In the genomic region with DNA sequence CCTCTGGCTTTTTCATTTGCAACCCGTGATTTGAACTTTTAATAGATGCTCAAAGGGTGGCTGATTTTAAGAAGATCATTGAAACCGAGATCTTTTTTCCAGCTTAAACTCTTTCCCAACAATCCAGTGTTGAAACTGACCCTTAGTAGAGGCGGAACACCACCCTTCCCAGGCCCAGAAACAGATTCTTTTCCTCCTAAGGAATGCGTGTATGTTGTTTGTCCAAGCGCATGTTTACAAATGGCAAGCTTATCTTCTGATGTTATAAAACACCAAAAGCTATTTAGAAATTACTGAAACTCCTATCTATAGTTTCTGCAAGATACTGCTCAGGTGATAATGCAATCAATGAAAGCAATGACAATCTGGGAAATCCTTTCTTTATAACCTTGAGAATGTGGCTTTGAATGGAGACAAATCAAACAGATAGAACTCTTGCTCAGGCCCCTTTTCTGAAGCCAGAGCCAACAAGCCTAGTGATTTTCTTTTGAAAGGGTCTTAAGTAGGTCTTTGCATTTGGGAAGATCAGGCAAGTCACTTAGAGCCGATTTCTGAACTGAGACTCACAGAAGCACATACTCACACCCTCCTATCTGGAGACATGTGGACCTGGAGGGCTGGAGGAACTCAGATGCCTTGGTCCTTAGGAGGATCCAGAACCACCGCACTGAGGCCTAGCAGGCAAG, we compare ENCODE assay signal across 23 cellular contexts. TPM values are rescaled to one million over a fixed set of nuclear protein-coding genes. Genes with fewer than 3 reads are reported as not detected.
A peak's percentile ranks its signal among the peaks of the same experiment; 100 is the strongest.
DNase-seq lines count a peak whose midpoint lies in the region; ATAC-seq and TF ChIP-seq lines count a peak whose summit lies in the region.
"Had no signal": no experiment of that assay in that cellular context is flagged by ENCODE, and none has a peak within 500 bp of the region (broad histone marks: within the 10 kb centered on the region; RNA-seq: fewer than 3 reads in every experiment).

No MANE protein-coding gene starts in this region.

- H3K27me3 ChIP-seq in SJSA1 (replicated peaks) (no peaks in the 10 kb centered on the region), neural progenitor cell (no peaks in the 10 kb centered on the region), PC-9 (ENCODE audit: insufficient read depth, low read depth) (no peaks in the 10 kb centered on the region; the same call in 1 of the 2 replicates)
- H3K27me3 ChIP-seq: BLaER1 treated with 17β-estradiol and CSF1 and Interleukin-3, amounts not matched to agents 10 nM and 100 nM had no signal

- ATAC-seq in HG03097 (IDR thresholded peaks at IDR 0.05; ENCODE audit: low FRiP score, unreplicated experiment) (no peak), esophagus mucosa (no peak)
- ATAC-seq: CD8-positive, alpha-beta T cell; GM12878 had no signal

- no peaks in the 10 kb centered on the region for H3K9me2 ChIP-seq in PC-9 (ENCODE audit: insufficient read depth)

- H3K36me3 ChIP-seq in SJSA1: no peaks in the 10 kb centered on the region
- no peaks in the 10 kb centered on the region for H3K36me3 ChIP-seq in neural progenitor cell
- H3K36me3 ChIP-seq in PC-9 (ENCODE audit: low read depth): no peaks in the 10 kb centered on the region
- H3K36me3 ChIP-seq: BLaER1 treated with 17β-estradiol and CSF1 and Interleukin-3, amounts not matched to agents 10 nM and 100 nM had no signal

- H3K9me3 ChIP-seq in SJSA1 (replicated peaks) (no peaks in the 10 kb centered on the region), neural progenitor cell (ENCODE audit: low read depth) (no peaks in the 10 kb centered on the region), PC-9 (ENCODE audit: insufficient read depth, low read depth) (no peaks in the 10 kb centered on the region)
- H3K9me3 ChIP-seq: BLaER1 treated with 17β-estradiol and CSF1 and Interleukin-3, amounts not matched to agents 10 nM and 100 nM had no signal

- no peaks in the 10 kb centered on the region for H4K20me1 ChIP-seq in neural progenitor cell (ENCODE audit: low read depth)
- no peaks in the 10 kb centered on the region for H4K20me1 ChIP-seq in PC-9 (ENCODE audit: insufficient read depth)
- H4K20me1 ChIP-seq: BLaER1 treated with 17β-estradiol and CSF1 and Interleukin-3, amounts not matched to agents 10 nM and 100 nM had no signal

- no peaks in the 10 kb centered on the region for H3K79me2 ChIP-seq in neural progenitor cell (ENCODE audit: low read depth)
- H3K79me2 ChIP-seq in PC-9 (ENCODE audit: low read depth): no peaks in the 10 kb centered on the region

- no peak overlapping the region for H3K4me2 ChIP-seq in neural progenitor cell
- no peak overlapping the region for H3K4me2 ChIP-seq in PC-9
- H3K4me2 ChIP-seq: BLaER1 treated with 17β-estradiol and CSF1 and Interleukin-3, amounts not matched to agents 10 nM and 100 nM had no signal

- H3K9me3 Mint-ChIP-seq in neural progenitor cell: peaks cover 3% of the 10 kb centered on the region
- H3K9me3 Mint-ChIP-seq: CD8-positive, alpha-beta T cell; H9 had no signal

- H3F3A ChIP-seq in neural progenitor cell (ENCODE audit: low read depth) (no peaks in the 10 kb centered on the region), PC-9 (ENCODE audit: insufficient read depth, low read depth) (no peaks in the 10 kb centered on the region)

- H3K4me3 Mint-ChIP-seq in neural progenitor cell: no peak overlapping the region
- H3K4me3 Mint-ChIP-seq: CD8-positive, alpha-beta T cell; H9 had no signal

- H3K9ac ChIP-seq in neural progenitor cell: no peak overlapping the region
- H3K9ac ChIP-seq: BLaER1 treated with 17β-estradiol and CSF1 and Interleukin-3, amounts not matched to agents 10 nM and 100 nM had no signal

- CTCF ChIA-PET in PC-9 (lab: Charles Lee): no interaction called here

- H3K4me3 ChIP-seq in SJSA1 (no peak overlapping the region), fibroblast of villous mesenchyme (ENCODE audit: low read depth, low read length) (no peak overlapping the region), neural progenitor cell (no peak overlapping the region), PC-9 (no peak overlapping the region)
- H3K4me3 ChIP-seq: BLaER1 treated with 17β-estradiol and CSF1 and Interleukin-3, amounts not matched to agents 10 nM and 100 nM; GM12878 had no signal

- H3K36me3 Mint-ChIP-seq in neural progenitor cell: no peaks in the 10 kb centered on the region
- H3K36me3 Mint-ChIP-seq: CD8-positive, alpha-beta T cell had no signal

- H2AFZ ChIP-seq in neural progenitor cell (replicated peaks): peak overlapping the region; percentile 32
- no peak overlapping the region for H2AFZ ChIP-seq in PC-9

- H3K4me1 ChIP-seq in SJSA1 (replicated peaks) (peaks cover 56% of the 10 kb centered on the region), neural progenitor cell (peaks cover 15% of the 10 kb centered on the region), PC-9 (replicated peaks; ENCODE audit: insufficient read depth) (no peaks in the 10 kb centered on the region)

- intact Hi-C loops in PC-9 (cut with micrococcal nuclease; ENCODE audit: unreplicated experiment): no loop called here

- no TSS peak for BruUV-seq in PC-9 (replicated peaks; lab: Mats Ljungman, UMichigan)

- H3K27ac ChIP-seq in SJSA1: peak overlapping the region; percentile 52
- H3K27ac ChIP-seq in neural progenitor cell: no peak overlapping the region
- H3K27ac ChIP-seq in PC-9: no peak overlapping the region
- H3K27ac ChIP-seq: BLaER1 treated with 17β-estradiol and CSF1 and Interleukin-3, amounts not matched to agents 10 nM and 100 nM had no signal

- H3K4me1 Mint-ChIP-seq in neural progenitor cell: peaks cover 20% of the 10 kb centered on the region

- no peak overlapping the region for H3K27ac Mint-ChIP-seq in neural progenitor cell
- H3K27ac Mint-ChIP-seq: CD8-positive, alpha-beta T cell; H9 had no signal

- TF ChIP-seq CTCF in fibroblast of villous mesenchyme (IDR thresholded peaks at IDR 0.05; ENCODE audit: insufficient read depth, low read depth, low read length): no peak
- TF ChIP-seq CTCF in neural progenitor cell (IDR thresholded peaks at IDR 0.05): no peak
- no peak for TF ChIP-seq CTCF in PC-9 (conservative IDR thresholded peaks at IDR 0.05)

- DNase-seq in AG08396 (ENCODE audit: low spot score) (peak; percentile 14), SJSA1 (ENCODE audit: low read depth in 1 of 2, low spot score in 2 of 2) (peak in 1 of 2 experiments; percentile 38), fibroblast of villous mesenchyme (ENCODE audit: low read depth) (peak; percentile 90), neural progenitor cell (ENCODE audit: low spot score) (peak; percentile 15), AML-193 (lab: John Stamatoyannopoulos, UW) (no peak), PC-9 (no peak)
- DNase-seq: CD8-positive, alpha-beta T cell; EL; H9; NCI-H1105 treated with DMSO at 0.1 percent for 48 hours; NCI-H1694 treated with DMSO at 0.1 percent for 48 hours; NCI-H2107; NCI-H510A; NCI-H748 treated with DMSO at 0.1 percent for 48 hours; OCI-M1; SHP77 had no signal

- H3K27me3 Mint-ChIP-seq in neural progenitor cell (ENCODE audit: insufficient read depth, low read depth): peaks cover 24% of the 10 kb centered on the region

- POLR2A ChIA-PET in PC-9 (lab: Charles Lee; ENCODE audit: unreplicated experiment): no interaction called here

RNA-seq across cellular contexts. Expression of gene BANF2, which starts 9.1 kb away (rescaled TPM):
- not detected in 2 replicates for total RNA-seq in SJSA1 (2014; rRNA removed; shearing (Covaris generic))
- total RNA-seq in fibroblast of villous mesenchyme (not detected in 2 replicates), neural progenitor cell (ENCODE audit: low replicate concordance) (not detected in 2 replicates), esophagus mucosa (not detected), PC-9 (2021) (not detected in 2 replicates)
- total RNA-seq: A172; CD8-positive, alpha-beta T cell; GM12878; H9; LHCN-M2; RPMI7951 had no signal

RNA-seq across cellular contexts. Expression of gene RRBP1, which starts 26.8 kb away (rescaled TPM):
- total RNA-seq in SJSA1 (2014; rRNA removed; shearing (Covaris generic)): 241 and 272 TPM in 2 replicates
- total RNA-seq in fibroblast of villous mesenchyme (123 and 136 TPM in 2 replicates), neural progenitor cell (ENCODE audit: low replicate concordance) (18.2 and 35.2 TPM in 2 replicates), esophagus mucosa (74.5 TPM), PC-9 (2021) (144 and 156 TPM in 2 replicates)

Comparison
In these comparisons a context has a peak if more than half of its experiments do, and no peak if none do; other contexts are left out.
1. DNase-seq: peak in AG08396 (single experiment), fibroblast of villous mesenchyme (single experiment) and neural progenitor cell (single experiment); none in AML-193 (0 of 2) and PC-9 (0 of 2).